11 cellular contexts compared by ENCODE assay signal in the genomic region with DNA sequence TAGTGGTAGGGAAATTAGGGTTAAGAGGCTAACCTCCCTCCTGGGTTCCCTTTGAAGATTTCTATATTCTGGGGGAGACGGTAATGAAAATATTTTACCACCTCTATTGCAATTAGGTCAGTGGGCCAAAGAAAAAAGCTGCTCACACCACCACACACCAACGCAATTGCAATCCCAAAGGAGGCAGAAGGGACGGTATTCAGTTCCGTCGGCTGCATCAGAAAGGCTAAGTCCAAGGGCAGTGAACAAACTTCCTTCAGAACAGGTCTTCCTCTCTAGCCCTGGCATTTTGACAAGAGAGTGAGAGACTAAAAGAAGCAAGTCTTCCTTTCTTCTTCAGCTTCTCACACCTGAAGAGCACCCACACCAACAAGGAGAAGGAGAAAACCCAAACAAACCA.
DNase-seq lines count a peak whose midpoint lies in the region; ATAC-seq and TF ChIP-seq lines count a peak whose summit lies in the region.
"Had no signal": no experiment of that assay in that cellular context is flagged by ENCODE, and none has a peak within 500 bp of the region (broad histone marks: within the 10 kb centered on the region; RNA-seq: fewer than 3 reads in every experiment).

No MANE protein-coding gene starts in this region.

- TF ChIP-seq CTCF in HEK293 (tag by site-specific recombination; IDR thresholded peaks at IDR 0.05) (no peak), WERI-Rb-1 (IDR thresholded peaks at IDR 0.05; ENCODE audit: low read depth, low read length) (no peak)

- H3K4me3 ChIP-seq in HEK293 (ENCODE audit: low read depth, low read length) = no peak overlapping the region
- H3K4me3 ChIP-seq in WERI-Rb-1 (ENCODE audit: low read depth, low read length) = peak overlapping the region; percentile 38
- H3K4me3 ChIP-seq: GM23248 had no signal

- H3K36me3 ChIP-seq in HEK293 (ENCODE audit: control insufficient read depth in 2 of 2, insufficient read depth in 1 of 2, low read length in 2 of 2) = no peaks in the 10 kb centered on the region
- no peaks in the 10 kb centered on the region for H3K36me3 ChIP-seq in WERI-Rb-1

- H3K27ac ChIP-seq in HEK293 (ENCODE audit: extremely low read depth, low read depth, low read length) = peak overlapping the region; percentile 64
- H3K27ac ChIP-seq in WERI-Rb-1 = peak overlapping the region; percentile 93
- H3K27ac ChIP-seq: GM23248 had no signal

- CTCF ChIA-PET in HEK293 (lab: Yijun Ruan, JAX) = interaction anchor here (0.6 kb wide), 1 partner anchor 9 kb away, joined by 4 read pairs; no protein-coding TSS in a partner anchor

- H3K9me3 ChIP-seq in HEK293 (ENCODE audit: control insufficient read depth, insufficient read depth, low read depth, low read length) (no peaks in the 10 kb centered on the region), WERI-Rb-1 (ENCODE audit: severe bottlenecking) (no peaks in the 10 kb centered on the region)

- POLR2A ChIA-PET in HEK293 (lab: Yijun Ruan, JAX) = no interaction called here

- H3K27me3 ChIP-seq in WERI-Rb-1 (ENCODE audit: insufficient read depth, low read depth, severe bottlenecking) = no peaks in the 10 kb centered on the region

- peaks cover 33% of the 10 kb centered on the region for H3K4me1 ChIP-seq in HEK293 (ENCODE audit: control insufficient read depth, insufficient read depth, low read length)

- DNase-seq in NCI-H69 (lab: John Stamatoyannopoulos, UW) (peak; percentile 83), WERI-Rb-1 (peak; percentile 50), epidermal melanocyte (ENCODE audit: insufficient read length, low spot score) (no peak), EL (no peak)
- DNase-seq: CD8-positive, alpha-beta T cell; DND-41; GF-D8; GM23248; HCEC 1CT had no signal

- ATAC-seq in HG03175 (IDR thresholded peaks at IDR 0.05; ENCODE audit: unreplicated experiment) = no peak
- ATAC-seq: CD8-positive, alpha-beta T cell had no signal

TF ChIP-seq in HEK293, 187 proteins besides CTCF, POLR2A, EP300 and RAD21:
- TF ChIP-seq ZSCAN4 (tag by site-specific recombination; IDR thresholded peaks at IDR 0.05) (no peak), ZBTB11 (tag by site-specific recombination; conservative IDR thresholded peaks at IDR 0.05; ENCODE audit: low read depth) (no peak), GLI2 (tag by site-specific recombination; IDR thresholded peaks at IDR 0.05; ENCODE audit: borderline replicate concordance, low read depth) (no peak), ZNF664 (tag by site-specific recombination; IDR thresholded peaks at IDR 0.05) (no peak)
TF ChIP-seq in HEK293: peak in this region for 0.

Comparison
In these comparisons a context has a peak if more than half of its experiments do, and no peak if none do; other contexts are left out.
1. DNase-seq: peak in NCI-H69 (single experiment) and WERI-Rb-1 (single experiment); none in epidermal melanocyte (single experiment) and EL (single experiment).